Comparison of ENCODE assay signal across 24 cellular contexts in the genomic region with DNA sequence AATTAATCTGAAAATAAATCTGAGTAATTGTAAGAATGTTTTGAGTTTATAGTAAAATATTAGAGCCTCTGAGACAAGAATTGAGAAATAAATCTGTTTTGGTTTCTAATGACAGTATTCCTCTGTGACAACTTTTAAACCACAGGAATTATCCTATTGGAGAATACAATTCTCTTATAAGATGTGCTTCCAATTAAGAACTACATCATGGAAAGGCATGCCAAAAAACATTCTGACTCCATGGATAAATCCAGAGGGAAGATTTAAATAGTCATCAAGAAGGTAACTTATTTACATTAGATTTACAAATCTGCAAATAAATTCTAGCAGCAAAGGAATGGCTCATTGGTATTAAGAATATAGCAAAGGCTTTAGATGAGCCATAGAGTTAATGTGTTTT.
DNase-seq lines count a peak whose midpoint lies in the region; ATAC-seq, FAIRE-seq and TF ChIP-seq lines count a peak whose summit lies in the region.
"Had no signal": no experiment of that assay in that cellular context is flagged by ENCODE, and none has a peak within 500 bp of the region (broad histone marks: within the 10 kb centered on the region; RNA-seq: fewer than 3 reads in every experiment).

No MANE protein-coding gene starts in this region.

- H3K4me3 ChIP-seq in AG10803 (ENCODE audit: low read length) = no peak overlapping the region
- H3K4me3 ChIP-seq: SJSA1 had no signal

- DNase-seq in AG10803 (ENCODE audit: low read depth) (peak; percentile 66), GM04504 (ENCODE audit: low read depth) (peak; percentile 5), NCI-H345 treated with DMSO at 0.1 percent for 48 hours (lab: John Stamatoyannopoulos, UW; ENCODE audit: unreplicated experiment) (no peak)
- DNase-seq: ACHN; C1 segment of cervical spinal cord; Caco-2; CD4-positive, alpha-beta memory T cell; DMS 273 treated with DMSO at 0.1 percent for 48 hours; DMS79; GF-D8; H7; KBM-7; MM.1S; NCI-H2029; NCI-H526 treated with DMSO at 0.1 percent for 48 hours; Right ventricle myocardium superior; RPMI8226; T-cell had no signal

- TF ChIP-seq CTCF in AG10803 (conservative IDR thresholded peaks at IDR 0.05; ENCODE audit: low read length) = no peak

- peak; percentile 43 for FAIRE-seq in colon (lab: Jason Lieb, UNC)
- FAIRE-seq: HTR-8/SVneo had no signal

- ATAC-seq in GM19351 (IDR thresholded peaks at IDR 0.05; ENCODE audit: unreplicated experiment) (no peak), HG02970 (IDR thresholded peaks at IDR 0.05; ENCODE audit: low FRiP score, unreplicated experiment) (no peak), GM18909 (IDR thresholded peaks at IDR 0.05; ENCODE audit: poor library complexity, unreplicated experiment) (no peak)
- ATAC-seq: T-cell had no signal
